8 cellular contexts compared by ENCODE assay signal in genomic region chr12:111404362-111405148, GRCh38. TPM values are rescaled to one million over a fixed set of nuclear protein-coding genes. Genes with fewer than 3 reads are reported as not detected.
DNase-seq lines count a peak whose midpoint lies in the region; ATAC-seq, FAIRE-seq and TF ChIP-seq lines count a peak whose summit lies in the region.

No MANE protein-coding gene starts in this region.

- peaks cover 37% of the 10 kb centered on the region for H3K79me2 ChIP-seq in endothelial cell of umbilical vein (ENCODE audit: control insufficient read depth, insufficient read depth, low read length)

- H3K4me1 Mint-ChIP-seq in osteocyte (ENCODE audit: unreplicated experiment) (peaks cover 53% of the 10 kb centered on the region), type B pancreatic cell (ENCODE audit: unreplicated experiment) (peaks cover 27% of the 10 kb centered on the region)

- H3K36me3 Mint-ChIP-seq in osteocyte (ENCODE audit: unreplicated experiment) = no peaks in the 10 kb centered on the region
- no peaks in the 10 kb centered on the region for H3K36me3 Mint-ChIP-seq in type B pancreatic cell

- no peaks in the 10 kb centered on the region for H3K36me3 ChIP-seq in endothelial cell of umbilical vein (ENCODE audit: control insufficient read depth in 2 of 2, extremely low read depth in 1 of 2, insufficient read depth in 2 of 2, low read length in 2 of 2)

- H4K20me1 ChIP-seq in endothelial cell of umbilical vein (replicated peaks; ENCODE audit: control insufficient read depth, extremely low read depth, insufficient read depth, low read length) = no peaks in the 10 kb centered on the region

- no peak for TF ChIP-seq POLR2A in endothelial cell of umbilical vein (IDR thresholded peaks at IDR 0.05; ENCODE audit: low read depth, low read length)

- intact Hi-C loops in endothelial cell of umbilical vein (cut with micrococcal nuclease) = loop anchor here (1.0 to 5.0 kb wide), 5 partner anchors 7 to 193 kb away; partner anchors contain the start of gene ATXN2

- no peaks in the 10 kb centered on the region for H3K9me3 Mint-ChIP-seq in osteocyte (ENCODE audit: unreplicated experiment)
- no peaks in the 10 kb centered on the region for H3K9me3 Mint-ChIP-seq in type B pancreatic cell

- CTCF ChIA-PET in endothelial cell of umbilical vein (lab: Charles Lee) = interaction anchor here (1.0 to 4.7 kb wide), 8 partner anchors 8 to 52 kb away, joined by 3 to 83 read pairs (median 6); no protein-coding TSS in a partner anchor

- DNase-seq in HL-60 (ENCODE audit: low read depth in 1 of 2, low spot score in 1 of 2) (no peak), endothelial cell of umbilical vein (ENCODE audit: low read depth, low spot score) (peak; percentile 79), osteocyte (ENCODE audit: extremely low spot score, unreplicated experiment) (no peak), type B pancreatic cell (ENCODE audit: extremely low spot score, unreplicated experiment) (no peak), SKM-1 (lab: John Stamatoyannopoulos, UW; ENCODE audit: unreplicated experiment) (no peak)
- DNase-seq in activated CD4-positive, alpha-beta T cell treated with anti-CD3 and anti-CD28 coated beads, Interleukin-2, amount 50 U/mL, for 24 hours (ENCODE audit: low read depth in 1 of 2, low spot score in 1 of 2) = peak; percentile 64 to 65

- H3K4me3 ChIP-seq in HL-60 (replicated peaks; ENCODE audit: insufficient read depth, low read length) (peak overlapping the region; percentile 95), endothelial cell of umbilical vein (replicated peaks in 1 of 3; ENCODE audit: insufficient read depth in 1 of 3, low read depth in 1 of 3, low read length in 3 of 3) (peak overlapping the region in 1 of 3 experiments; percentile 31)

- peaks cover 40% of the 10 kb centered on the region for H3K4me1 ChIP-seq in endothelial cell of umbilical vein (ENCODE audit: control insufficient read depth, extremely low read depth, insufficient read depth, low read length)

- peak; percentile 68 for FAIRE-seq in endothelial cell of umbilical vein (lab: Jason Lieb, UNC)

- peak overlapping the region; percentile 9 for H3K4me2 ChIP-seq in endothelial cell of umbilical vein (ENCODE audit: insufficient read depth, low read length)

- H3K27ac ChIP-seq in HL-60 (replicated peaks) (peak overlapping the region; percentile 56), endothelial cell of umbilical vein (ENCODE audit: insufficient read depth, low read depth, low read length) (peak overlapping the region; percentile 37)

- H3K27me3 ChIP-seq in HL-60 (ENCODE audit: insufficient read depth, poor library complexity, severe bottlenecking) (no peaks in the 10 kb centered on the region), endothelial cell of umbilical vein (ENCODE audit: control insufficient read depth in 2 of 2, insufficient read depth in 2 of 2, low read length in 2 of 2) (no peaks in the 10 kb centered on the region)

- no peak overlapping the region for H2AFZ ChIP-seq in endothelial cell of umbilical vein (ENCODE audit: low read depth, low read length)

- no peaks in the 10 kb centered on the region for H3K9me3 ChIP-seq in endothelial cell of umbilical vein (replicated peaks; ENCODE audit: control insufficient read depth, insufficient read depth, low read length)

- H3K27ac Mint-ChIP-seq in osteocyte (ENCODE audit: unreplicated experiment) (peak overlapping the region; percentile 71), type B pancreatic cell (peak overlapping the region; percentile 74)

- dilution Hi-C loops in endothelial cell of umbilical vein (cut with MboI; ENCODE audit: extremely low pct_ligation_motif_present, low sequenced_read_pairs) = no loop called here

- ATAC-seq in GM18511 (IDR thresholded peaks at IDR 0.05; ENCODE audit: unreplicated experiment) (peak; percentile 4), HG02884 (IDR thresholded peaks at IDR 0.05; ENCODE audit: unreplicated experiment) (no peak)

- no peak overlapping the region for H3K9ac ChIP-seq in endothelial cell of umbilical vein (replicated peaks; ENCODE audit: extremely low read depth, insufficient read depth, low read length)

- H3K4me3 Mint-ChIP-seq in osteocyte (ENCODE audit: unreplicated experiment) (peak overlapping the region; percentile 84), type B pancreatic cell (peak overlapping the region; percentile 85)

- H3K27me3 Mint-ChIP-seq in osteocyte (ENCODE audit: unreplicated experiment) (no peaks in the 10 kb centered on the region), type B pancreatic cell (peaks cover 28% of the 10 kb centered on the region)

- TF ChIP-seq CTCF in HL-60 (IDR thresholded peaks at IDR 0.05; ENCODE audit: insufficient read depth, low read length) = no peak
- no peak for TF ChIP-seq CTCF in endothelial cell of umbilical vein (IDR thresholded peaks at IDR 0.05; ENCODE audit: extremely low read depth in 1 of 2, insufficient read depth in 1 of 2, low read depth in 1 of 2, low read length in 2 of 2)
- TF ChIP-seq CTCF in osteocyte (IDR thresholded peaks at IDR 0.05) = no peak
- no peak for TF ChIP-seq CTCF in type B pancreatic cell (conservative IDR thresholded peaks at IDR 0.05)

- BruUV-seq in endothelial cell of umbilical vein (replicated peaks; lab: Mats Ljungman, UMichigan) = TSS peak; percentile 11

- POLR2A ChIA-PET in endothelial cell of umbilical vein (lab: Charles Lee) = no interaction called here

- H3K9me1 ChIP-seq in endothelial cell of umbilical vein (replicated peaks; ENCODE audit: control insufficient read depth, extremely low read depth, insufficient read depth, low read length) = no peaks in the 10 kb centered on the region

TF ChIP-seq in endothelial cell of umbilical vein, 7 proteins besides CTCF, POLR2A, EP300 and RAD21:
- no peak for TF ChIP-seq MYC (IDR thresholded peaks at IDR 0.05; ENCODE audit: low read depth, low read length)
- TF ChIP-seq POLR2AphosphoS5 (IDR thresholded peaks at IDR 0.05; ENCODE audit: insufficient read depth, low read depth, low read length) = no peak
- TF ChIP-seq MAX (IDR thresholded peaks at IDR 0.05; ENCODE audit: insufficient read depth, insufficient read length) = no peak
- no peak for TF ChIP-seq GATA2 (IDR thresholded peaks at IDR 0.05; ENCODE audit: insufficient read depth, insufficient read length, low read depth, low read length)
- no peak for TF ChIP-seq FOS (IDR thresholded peaks at IDR 0.05; ENCODE audit: borderline replicate concordance, insufficient read depth, low read length)
- TF ChIP-seq JUN (IDR thresholded peaks at IDR 0.05; ENCODE audit: borderline replicate concordance, insufficient read depth, insufficient read length, low read depth) = no peak
- no peak for TF ChIP-seq EZH2 (IDR thresholded peaks at IDR 0.05; ENCODE audit: borderline replicate concordance, low read depth, low read length, severe bottlenecking)

RNA-seq across cellular contexts. Expression of gene SH2B3, which starts 1.2 kb away (rescaled TPM):
- 97.9 and 111 TPM in 2 replicates for total RNA-seq in endothelial cell of umbilical vein
- 63.1 and 69.7 TPM in 2 replicates for polyA plus RNA-seq in endothelial cell of umbilical vein
- 74.6 and 75.9 TPM in 2 replicates for polyA plus RNA-seq in endothelial cell of umbilical vein (2011; cell fraction: cytosol; rRNA removed)
- polyA plus RNA-seq in endothelial cell of umbilical vein (2011; cell fraction: nucleus; rRNA removed) = 53.9 and 63.7 TPM in 2 replicates
- 51.2 and 67.6 TPM in 2 replicates for polyA plus RNA-seq in endothelial cell of umbilical vein (2012)
- polyA minus RNA-seq in endothelial cell of umbilical vein = 59.8 and 60.1 TPM in 2 replicates
- 3.2 TPM for polyA minus RNA-seq in endothelial cell of umbilical vein (2011; cell fraction: cytosol; rRNA and poly(A)+ RNA removed)
- polyA minus RNA-seq in endothelial cell of umbilical vein (2011; cell fraction: nucleus; rRNA and poly(A)+ RNA removed) = 27.6 and 29.2 TPM in 2 replicates
- 36.4 and 37.4 TPM in 2 replicates for total RNA-seq in osteocyte
- total RNA-seq in type B pancreatic cell (ENCODE audit: low replicate concordance) = 2.4 and 5.2 TPM in 2 replicates

RNA-seq across cellular contexts. Expression of gene PHETA1, which starts 35.7 kb away (rescaled TPM):
- total RNA-seq in endothelial cell of umbilical vein = 12.9 and 20.0 TPM in 2 replicates
- 10.6 and 12.8 TPM in 2 replicates for polyA plus RNA-seq in endothelial cell of umbilical vein
- 7.5 and 11.3 TPM in 2 replicates for polyA plus RNA-seq in endothelial cell of umbilical vein (2011; cell fraction: cytosol; rRNA removed)
- polyA plus RNA-seq in endothelial cell of umbilical vein (2011; cell fraction: nucleus; rRNA removed) = 10.4 and 13.9 TPM in 2 replicates
- polyA plus RNA-seq in endothelial cell of umbilical vein (2012) = 12.6 and 16.8 TPM in 2 replicates
- 4.4 and 6.7 TPM in 2 replicates for polyA minus RNA-seq in endothelial cell of umbilical vein
- polyA minus RNA-seq in endothelial cell of umbilical vein (2011; cell fraction: cytosol; rRNA and poly(A)+ RNA removed) = 1.8 TPM
- polyA minus RNA-seq in endothelial cell of umbilical vein (2011; cell fraction: nucleus; rRNA and poly(A)+ RNA removed) = 2.5 and 6.5 TPM in 2 replicates
- total RNA-seq in osteocyte = 13.6 and 14.6 TPM in 2 replicates
- total RNA-seq in type B pancreatic cell (ENCODE audit: low replicate concordance) = 25.5 and 27.4 TPM in 2 replicates

Comparison
In these comparisons a context has a peak if more than half of its experiments do, and no peak if none do; other contexts are left out.
1. DNase-seq: peak in activated CD4-positive, alpha-beta T cell treated with anti-CD3 and anti-CD28 coated beads, Interleukin-2, amount 50 U/mL, for 24 hours (2 of 2) and endothelial cell of umbilical vein (single experiment); none in HL-60 (0 of 2), osteocyte (single experiment), type B pancreatic cell (single experiment) and SKM-1 (single experiment).